Comparison of ENCODE assay signal across 8 cellular contexts in the genomic region with DNA sequence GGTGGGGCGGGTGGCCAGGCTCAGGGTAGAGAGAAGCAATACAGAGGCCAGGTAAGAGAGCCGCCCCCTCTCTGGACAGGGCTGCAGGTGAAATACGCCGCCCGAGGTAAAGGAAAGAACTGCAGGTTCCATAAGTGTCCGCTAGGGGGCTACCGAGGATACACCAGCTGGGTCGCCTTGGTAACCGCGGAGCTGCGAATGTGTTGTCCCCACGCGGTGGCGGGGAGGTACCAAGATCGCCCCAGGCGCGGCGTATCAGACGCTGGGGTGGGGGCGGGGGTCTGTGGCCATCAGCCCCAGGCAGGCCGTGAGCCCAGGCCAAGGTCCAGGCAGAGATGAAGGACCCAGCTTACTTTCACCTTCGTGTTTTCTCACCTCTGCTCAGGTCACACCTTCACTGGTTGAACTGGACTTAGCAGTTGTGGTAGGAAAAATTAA. TPM values are rescaled to one million over a fixed set of nuclear protein-coding genes. Genes with fewer than 3 reads are reported as not detected.
DNase-seq lines count a peak whose midpoint lies in the region; ATAC-seq and TF ChIP-seq lines count a peak whose summit lies in the region.

No MANE protein-coding gene starts in this region.

- POLR2A ChIA-PET in Caco-2 (lab: Charles Lee) = interaction anchor here (1.1 to 1.9 kb wide), 2 partner anchors 9 to 216 kb away, joined by 5 to 6 read pairs; a partner anchor contains a TSS

- no peaks in the 10 kb centered on the region; the same call in 1 of the 2 replicates for H3K9me3 ChIP-seq in Caco-2
- no peaks in the 10 kb centered on the region for H3K9me3 ChIP-seq in esophagus squamous epithelium

- H3K4me1 Mint-ChIP-seq in Caco-2 (ENCODE audit: low read depth, unreplicated experiment) = peaks cover 7% of the 10 kb centered on the region
- H3K4me1 Mint-ChIP-seq in activated T-cell treated with anti-CD3 and anti-CD28 coated beads, Interleukin-2, amount 50 U/mL, for 24 hours (ENCODE audit: low read depth) = peaks cover 8% of the 10 kb centered on the region
- peaks cover 8 to 10% of the 10 kb centered on the region in 2 donors for H3K4me1 Mint-ChIP-seq in natural killer cell
- H3K4me1 Mint-ChIP-seq in stimulated activated memory B cell treated with anti-CD40 and anti-IgM and Interleukin-4, amounts not matched to agents 10 μg/mL and 1 μg/mL and 100 μg/mL, for 72 hours = peaks cover 21% of the 10 kb centered on the region

- H3K4me3 Mint-ChIP-seq in Caco-2 (ENCODE audit: unreplicated experiment) = peak overlapping the region; percentile 52
- peak overlapping the region; percentile 33 for H3K4me3 Mint-ChIP-seq in activated T-cell treated with anti-CD3 and anti-CD28 coated beads, Interleukin-2, amount 50 U/mL, for 24 hours
- H3K4me3 Mint-ChIP-seq in natural killer cell = peak overlapping the region; percentile 75
- peak overlapping the region; percentile 52 for H3K4me3 Mint-ChIP-seq in stimulated activated memory B cell treated with anti-CD40 and anti-IgM and Interleukin-4, amounts not matched to agents 10 μg/mL and 1 μg/mL and 100 μg/mL, for 72 hours

- H3K9me3 Mint-ChIP-seq in Caco-2 (ENCODE audit: unreplicated experiment) (no peaks in the 10 kb centered on the region), natural killer cell (no peaks in the 10 kb centered on the region)
- no peaks in the 10 kb centered on the region for H3K9me3 Mint-ChIP-seq in activated T-cell treated with anti-CD3 and anti-CD28 coated beads, Interleukin-2, amount 50 U/mL, for 24 hours
- H3K9me3 Mint-ChIP-seq in stimulated activated memory B cell treated with anti-CD40 and anti-IgM and Interleukin-4, amounts not matched to agents 10 μg/mL and 1 μg/mL and 100 μg/mL, for 72 hours = no peaks in the 10 kb centered on the region

- TF ChIP-seq CTCF in Caco-2 (IDR thresholded peaks at IDR 0.05; ENCODE audit: insufficient read depth in 1 of 2, low read depth in 1 of 2, low read length in 1 of 2, severe bottlenecking in 1 of 2, unreplicated experiment in 1 of 2) (peak; percentile 100), esophagus squamous epithelium (IDR thresholded peaks at IDR 0.05) (peak; percentile 93 to 99 (median 97)), natural killer cell (IDR thresholded peaks at IDR 0.05) (peak; percentile 99)

- intact Hi-C loops in Caco-2 (cut with micrococcal nuclease; ENCODE audit: unreplicated experiment) = loop anchor here (2.0 kb wide), 1 partner anchor 76 kb away; no protein-coding TSS in a partner anchor
- intact Hi-C loops in esophagus squamous epithelium (cut with DNase I) = loop anchor here (10.0 kb wide), 2 partner anchors 314 to 594 kb away; no protein-coding TSS in a partner anchor
- intact Hi-C loops in natural killer cell (cut with micrococcal nuclease) = loop anchor here (5.0 to 10.0 kb wide), 2 partner anchors 184 to 462 kb away; no protein-coding TSS in a partner anchor

- no peaks in the 10 kb centered on the region for H3K27me3 Mint-ChIP-seq in Caco-2 (ENCODE audit: insufficient read depth, unreplicated experiment)
- H3K27me3 Mint-ChIP-seq in activated T-cell treated with anti-CD3 and anti-CD28 coated beads, Interleukin-2, amount 50 U/mL, for 24 hours = peaks cover 2% of the 10 kb centered on the region
- no peaks in the 10 kb centered on the region for H3K27me3 Mint-ChIP-seq in natural killer cell (ENCODE audit: low read depth in 2 of 2)
- no peaks in the 10 kb centered on the region for H3K27me3 Mint-ChIP-seq in stimulated activated memory B cell treated with anti-CD40 and anti-IgM and Interleukin-4, amounts not matched to agents 10 μg/mL and 1 μg/mL and 100 μg/mL, for 72 hours

- H3K4me3 ChIP-seq in Caco-2 (ENCODE audit: low read depth, low read length) (peak overlapping the region; percentile 6; the same call in 1 of the 2 replicates), esophagus squamous epithelium (peak overlapping the region in 3 of 4 donors; percentile 7 to 56 (median 34))

- H3K36me3 Mint-ChIP-seq in Caco-2 (ENCODE audit: insufficient read depth, unreplicated experiment) (peaks cover 7% of the 10 kb centered on the region), natural killer cell (no peaks in the 10 kb centered on the region)
- no peaks in the 10 kb centered on the region for H3K36me3 Mint-ChIP-seq in activated T-cell treated with anti-CD3 and anti-CD28 coated beads, Interleukin-2, amount 50 U/mL, for 24 hours (ENCODE audit: low read depth)
- H3K36me3 Mint-ChIP-seq in stimulated activated memory B cell treated with anti-CD40 and anti-IgM and Interleukin-4, amounts not matched to agents 10 μg/mL and 1 μg/mL and 100 μg/mL, for 72 hours = no peaks in the 10 kb centered on the region

- peak; percentile 93 to 96 for DNase-seq in Caco-2
- peak; percentile 71 for DNase-seq in LHCN-M2 (ENCODE audit: low read depth)
- DNase-seq in activated T-cell treated with anti-CD3 and anti-CD28 coated beads, Interleukin-2, amount 50 U/mL, for 24 hours = peak; percentile 85
- peak; percentile 34 for DNase-seq in esophagus squamous epithelium (lab: John Stamatoyannopoulos, UW)
- peak; percentile 79 for DNase-seq in natural killer cell

- H3K36me3 ChIP-seq in Caco-2 (ENCODE audit: control insufficient read depth, insufficient read depth, low read length) = no peaks in the 10 kb centered on the region
- no peaks in the 10 kb centered on the region for H3K36me3 ChIP-seq in esophagus squamous epithelium

- no peak overlapping the region for H3K27ac ChIP-seq in esophagus squamous epithelium

- CTCF ChIA-PET in Caco-2 (lab: Charles Lee) = interaction anchor here (0.6 to 1.7 kb wide), 25 partner anchors 9 to 637 kb away, joined by 3 to 24 read pairs (median 4); a partner anchor contains a TSS

- TF ChIP-seq POLR2A in esophagus squamous epithelium (IDR thresholded peaks at IDR 0.05) = no peak

- peak; percentile 86 for ATAC-seq in GM21529 (IDR thresholded peaks at IDR 0.05; ENCODE audit: unreplicated experiment)
- peak; percentile 98 to 99 (median 98) for ATAC-seq in natural killer cell
- ATAC-seq in stimulated activated memory B cell treated with anti-CD40 and anti-IgM and Interleukin-4, amounts not matched to agents 10 μg/mL and 1 μg/mL and 100 μg/mL, for 72 hours = peak; percentile 93

- H3K4me1 ChIP-seq in Caco-2 (peaks cover 6% of the 10 kb centered on the region), esophagus squamous epithelium (peaks cover 3 to 9% (median 6%) of the 10 kb centered on the region in 3 donors)

- WGBS in esophagus squamous epithelium, 2 donors = 3 to 5% methylated on average over 8 to 11 of the region's 22 CpGs

- no TSS peak for BruUV-seq in Caco-2 (replicated peaks; lab: Mats Ljungman, UMichigan)

- peak overlapping the region; percentile 50 for H3K27ac Mint-ChIP-seq in Caco-2 (ENCODE audit: unreplicated experiment)
- H3K27ac Mint-ChIP-seq in activated T-cell treated with anti-CD3 and anti-CD28 coated beads, Interleukin-2, amount 50 U/mL, for 24 hours = no peak overlapping the region
- H3K27ac Mint-ChIP-seq in natural killer cell = peak overlapping the region; percentile 56 to 87
- H3K27ac Mint-ChIP-seq in stimulated activated memory B cell treated with anti-CD40 and anti-IgM and Interleukin-4, amounts not matched to agents 10 μg/mL and 1 μg/mL and 100 μg/mL, for 72 hours = no peak overlapping the region

- H3K27me3 ChIP-seq in Caco-2 (replicated peaks; ENCODE audit: control insufficient read depth, insufficient read depth, low read length) (no peaks in the 10 kb centered on the region), esophagus squamous epithelium (peaks cover 0 to 4% (median 0%) of the 10 kb centered on the region in 4 donors)

TF ChIP-seq in PFSK-1, 5 proteins besides CTCF, POLR2A, EP300 and RAD21:
- TF ChIP-seq, protein P1, sequence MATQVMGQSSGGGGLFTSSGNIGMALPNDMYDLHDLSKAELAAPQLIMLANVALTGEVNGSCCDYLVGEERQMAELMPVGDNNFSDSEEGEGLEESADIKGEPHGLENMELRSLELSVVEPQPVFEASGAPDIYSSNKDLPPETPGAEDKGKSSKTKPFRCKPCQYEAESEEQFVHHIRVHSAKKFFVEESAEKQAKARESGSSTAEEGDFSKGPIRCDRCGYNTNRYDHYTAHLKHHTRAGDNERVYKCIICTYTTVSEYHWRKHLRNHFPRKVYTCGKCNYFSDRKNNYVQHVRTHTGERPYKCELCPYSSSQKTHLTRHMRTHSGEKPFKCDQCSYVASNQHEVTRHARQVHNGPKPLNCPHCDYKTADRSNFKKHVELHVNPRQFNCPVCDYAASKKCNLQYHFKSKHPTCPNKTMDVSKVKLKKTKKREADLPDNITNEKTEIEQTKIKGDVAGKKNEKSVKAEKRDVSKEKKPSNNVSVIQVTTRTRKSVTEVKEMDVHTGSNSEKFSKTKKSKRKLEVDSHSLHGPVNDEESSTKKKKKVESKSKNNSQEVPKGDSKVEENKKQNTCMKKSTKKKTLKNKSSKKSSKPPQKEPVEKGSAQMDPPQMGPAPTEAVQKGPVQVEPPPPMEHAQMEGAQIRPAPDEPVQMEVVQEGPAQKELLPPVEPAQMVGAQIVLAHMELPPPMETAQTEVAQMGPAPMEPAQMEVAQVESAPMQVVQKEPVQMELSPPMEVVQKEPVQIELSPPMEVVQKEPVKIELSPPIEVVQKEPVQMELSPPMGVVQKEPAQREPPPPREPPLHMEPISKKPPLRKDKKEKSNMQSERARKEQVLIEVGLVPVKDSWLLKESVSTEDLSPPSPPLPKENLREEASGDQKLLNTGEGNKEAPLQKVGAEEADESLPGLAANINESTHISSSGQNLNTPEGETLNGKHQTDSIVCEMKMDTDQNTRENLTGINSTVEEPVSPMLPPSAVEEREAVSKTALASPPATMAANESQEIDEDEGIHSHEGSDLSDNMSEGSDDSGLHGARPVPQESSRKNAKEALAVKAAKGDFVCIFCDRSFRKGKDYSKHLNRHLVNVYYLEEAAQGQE (IDR thresholded peaks at IDR 0.05; ENCODE audit: insufficient read depth in 1 of 2, low read depth in 2 of 2, low read length in 2 of 2) = 0 out of 4 replicates have a peak, but pooled peaks of 1 of the 2 experiments have one; percentile 4
- TF ChIP-seq SIN3A (IDR thresholded peaks at IDR 0.05; ENCODE audit: borderline replicate concordance, insufficient read depth, low read length) = peak; percentile 27; the same call in 1 of the 2 replicates
- no peak for TF ChIP-seq POLR2AphosphoS5 (IDR thresholded peaks at IDR 0.05; ENCODE audit: low read depth, low read length)
TF ChIP-seq in PFSK-1: peak in this region for 2.

RNA-seq across cellular contexts. Expression of a gene that starts 18.4 kb away (rescaled TPM):
- total RNA-seq in Caco-2 (2022) = 16.5 and 23.2 TPM in 2 replicates
- total RNA-seq in LHCN-M2 (2014; rRNA removed) = 27.6 and 38.7 TPM in 2 replicates
- 12.4 TPM for polyA plus RNA-seq in LHCN-M2 (2012)
- polyA plus RNA-seq in PFSK-1 (2012; ENCODE audit: insufficient read length, low read depth) = 4.5 TPM
- 10 to 100 TPM in 3 of 4 donors, 1 to 10 TPM in 1; 8.1 to 22.5 (median 13.8) TPM for total RNA-seq in esophagus squamous epithelium
- total RNA-seq in natural killer cell = 10 to 100 TPM; 23.1 to 36.0 (median 35.3) TPM

Comparison
In these comparisons a context has a peak if more than half of its experiments do, and no peak if none do; other contexts are left out.
1. DNase-seq: peak in every context shown above with its lines; median percentile 94 in Caco-2; 85 in activated T-cell treated with anti-CD3 and anti-CD28 coated beads, Interleukin-2, amount 50 U/mL, for 24 hours; 79 in natural killer cell; 71 in LHCN-M2; 34 in esophagus squamous epithelium.
2. H3K27ac Mint-ChIP-seq: peak in Caco-2 (single experiment) and natural killer cell (2 of 2); none in activated T-cell treated with anti-CD3 and anti-CD28 coated beads, Interleukin-2, amount 50 U/mL, for 24 hours (single experiment) and stimulated activated memory B cell treated with anti-CD40 and anti-IgM and Interleukin-4, amounts not matched to agents 10 μg/mL and 1 μg/mL and 100 μg/mL, for 72 hours (single experiment).
3. Peak in every context shown above with its lines, with median percentiles within 50 percentile points of each other: H3K4me3 Mint-ChIP-seq, CTCF ChIP-seq and ATAC-seq.